18 cellular contexts compared by ENCODE assay signal in genomic region chr14:24774167-24774915, GRCh38.
DNase-seq lines count a peak whose midpoint lies in the region; ATAC-seq and TF ChIP-seq lines count a peak whose summit lies in the region.
"Had no signal": no experiment of that assay in that cellular context is flagged by ENCODE, and none has a peak within 500 bp of the region (broad histone marks: within the 10 kb centered on the region; RNA-seq: fewer than 3 reads in every experiment).

No MANE protein-coding gene starts in this region.

- no peak overlapping the region for H2AFZ ChIP-seq in Karpas-422 (ENCODE audit: low read length)

- H3K4me1 ChIP-seq in heart left ventricle, result peaks cover 0 to 20% (median 9%) of the 10 kb centered on the region in 12 donors
- H3K4me1 ChIP-seq in liver (ENCODE audit: control insufficient read depth in 4 of 4, insufficient read depth in 4 of 4, low read length in 3 of 4), result no peaks in the 10 kb centered on the region
- H3K4me1 ChIP-seq in gastrocnemius medialis, result no peaks in the 10 kb centered on the region
- H3K4me1 ChIP-seq in CD8-positive, alpha-beta memory T cell (ENCODE audit: insufficient read depth, low read length), result no peaks in the 10 kb centered on the region
- H3K4me1 ChIP-seq in Karpas-422 (ENCODE audit: low read length), result no peaks in the 10 kb centered on the region
- H3K4me1 ChIP-seq: A549 had no signal

- no peak for TF ChIP-seq CTCF in heart left ventricle (IDR thresholded peaks at IDR 0.05)
- TF ChIP-seq CTCF in liver (IDR thresholded peaks at IDR 0.05; ENCODE audit: low read depth, low read length, missing input control), result no peak
- TF ChIP-seq CTCF in gastrocnemius medialis (IDR thresholded peaks at IDR 0.05 in 4 of 5, conservative IDR thresholded peaks at IDR 0.05 in 1 of 5), result no peak

- H3K4me2 ChIP-seq in Karpas-422 (ENCODE audit: low read depth, low read length, poor library complexity, severe bottlenecking), result no peak overlapping the region
- H3K4me2 ChIP-seq: A549 had no signal

- H3K9ac ChIP-seq in liver (ENCODE audit: low read depth in 1 of 2, low read length in 2 of 2), result no peak overlapping the region
- H3K9ac ChIP-seq in Karpas-422 (ENCODE audit: low read length), result no peak overlapping the region

- H3K9me2 ChIP-seq in Karpas-422 (replicated peaks; ENCODE audit: insufficient read depth, low read length), result no peaks in the 10 kb centered on the region

- no peaks in the 10 kb centered on the region for H3K4me1 Mint-ChIP-seq in CD8-positive, alpha-beta memory T cell
- H3K4me1 Mint-ChIP-seq: IgD-negative memory B cell had no signal

- CTCF ChIA-PET in CD8-positive, alpha-beta memory T cell (lab: Charles Lee), result no interaction called here

- TF ChIP-seq POLR2A in heart left ventricle (IDR thresholded peaks at IDR 0.05), result no peak
- no peak for TF ChIP-seq POLR2A in gastrocnemius medialis (IDR thresholded peaks at IDR 0.05)

- POLR2A ChIA-PET in CD8-positive, alpha-beta memory T cell (lab: Charles Lee), result no interaction called here

- peaks cover 11 to 50% of the 10 kb centered on the region in 2 donors for H3K27me3 Mint-ChIP-seq in CD8-positive, alpha-beta memory T cell

- H3K27ac ChIP-seq in heart left ventricle (peak overlapping the region in 9 of 12 donors; percentile 57 to 81 (median 73)), liver (ENCODE audit: low read depth in 1 of 2, low read length in 2 of 2) (no peak overlapping the region), gastrocnemius medialis (peak overlapping the region; percentile 43 to 69 (median 58)), Karpas-422 (ENCODE audit: low read length) (no peak overlapping the region)
- H3K27ac ChIP-seq in CD8-positive, alpha-beta memory T cell (ENCODE audit: low read depth, low read length), result no peak overlapping the region
- H3K27ac ChIP-seq: A549 had no signal

- H3K36me3 ChIP-seq in heart left ventricle (no peaks in the 10 kb centered on the region), liver (ENCODE audit: control insufficient read depth in 4 of 4, insufficient read depth in 3 of 4, low read depth in 1 of 4, low read length in 3 of 4) (no peaks in the 10 kb centered on the region), gastrocnemius medialis (no peaks in the 10 kb centered on the region), Karpas-422 (ENCODE audit: insufficient read depth, low read length) (no peaks in the 10 kb centered on the region)
- H3K36me3 ChIP-seq in CD8-positive, alpha-beta memory T cell (ENCODE audit: insufficient read depth, low read length), result no peaks in the 10 kb centered on the region

- 27 to 40% (median 33%) methylated on average over 6 of the region's 6 CpGs for WGBS in heart left ventricle, 4 donors
- WGBS in liver, result 50% methylated on average over 6 of the region's 6 CpGs

- intact Hi-C loops in heart left ventricle (cut with DNase I) (no loop called here), gastrocnemius medialis (cut with DNase I; ENCODE audit: low total_unique reads) (no loop called here)

- in situ Hi-C loops in gastrocnemius medialis (cut with MboI; ENCODE audit: low sequenced_read_pairs in 4 of 4), result no loop called here

- no peak overlapping the region for H3K27ac Mint-ChIP-seq in CD8-positive, alpha-beta memory T cell
- H3K27ac Mint-ChIP-seq: IgD-negative memory B cell had no signal

- no peak overlapping the region for H3K4me3 ChIP-seq in heart left ventricle
- H3K4me3 ChIP-seq in liver (ENCODE audit: low read depth in 1 of 3, low read length in 3 of 3), result no peak overlapping the region
- no peak overlapping the region for H3K4me3 ChIP-seq in gastrocnemius medialis
- no peak overlapping the region for H3K4me3 ChIP-seq in CD8-positive, alpha-beta memory T cell (ENCODE audit: low read length)
- H3K4me3 ChIP-seq in Karpas-422 (ENCODE audit: low read length), result no peak overlapping the region
- H3K4me3 ChIP-seq: A549 had no signal

- DNase-seq in MV-4-11 (lab: John Stamatoyannopoulos, UW) (peak; percentile 64), heart left ventricle (peak in 1 of 5 donors; percentile 19), gastrocnemius medialis (no peak), NOMO-1 (lab: John Stamatoyannopoulos, UW; ENCODE audit: unreplicated experiment in 2 of 2) (no peak), Karpas-422 (no peak)
- DNase-seq in CD8-positive, alpha-beta memory T cell, result no peak
- DNase-seq: DMS53, H7, NCI-H187, NCI-H446 treated with DMSO at 0.1 percent for 48 hours, NCI-H748 treated with DMSO at 0.1 percent for 48 hours, SHP77 had no signal

- H3K9me3 ChIP-seq in heart left ventricle, result peaks cover 0 to 9% (median 0%) of the 10 kb centered on the region in 12 donors
- no peaks in the 10 kb centered on the region for H3K9me3 ChIP-seq in liver (ENCODE audit: control insufficient read depth in 4 of 4, low read length in 3 of 4)
- H3K9me3 ChIP-seq in gastrocnemius medialis, result no peaks in the 10 kb centered on the region
- no peaks in the 10 kb centered on the region for H3K9me3 ChIP-seq in CD8-positive, alpha-beta memory T cell (ENCODE audit: low read length)
- H3K9me3 ChIP-seq in Karpas-422 (ENCODE audit: low read length), result no peaks in the 10 kb centered on the region
- H3K9me3 ChIP-seq: A549 had no signal

- ATAC-seq in heart left ventricle, result peak; percentile 71 to 97 (median 81)
- peak; percentile 56 to 62 for ATAC-seq in gastrocnemius medialis
- no peak for ATAC-seq in GM21381 (IDR thresholded peaks at IDR 0.05; ENCODE audit: unreplicated experiment)
- ATAC-seq: A549, Panc1 had no signal

- H3K4me3 Mint-ChIP-seq in CD8-positive, alpha-beta memory T cell, result no peak overlapping the region
- H3K4me3 Mint-ChIP-seq: CD14-positive monocyte, IgD-negative memory B cell had no signal

- H3K36me3 Mint-ChIP-seq in CD8-positive, alpha-beta memory T cell, result peaks cover 0 to 4% (median 0%) of the 10 kb centered on the region in 3 donors
- H3K36me3 Mint-ChIP-seq: CD14-positive monocyte, IgD-negative memory B cell had no signal

- H3K79me2 ChIP-seq in Karpas-422 (ENCODE audit: low read length), result no peaks in the 10 kb centered on the region

- H3K9me3 Mint-ChIP-seq in CD8-positive, alpha-beta memory T cell, result peaks cover 0 to 13% (median 5%) of the 10 kb centered on the region in 5 donors

- H3K27me3 ChIP-seq in heart left ventricle, result no peaks in the 10 kb centered on the region
- H3K27me3 ChIP-seq in liver (ENCODE audit: control insufficient read depth in 4 of 4, insufficient read depth in 4 of 4, low read length in 3 of 4), result peaks cover 0 to 3% (median 0%) of the 10 kb centered on the region in 4 donors
- no peaks in the 10 kb centered on the region for H3K27me3 ChIP-seq in gastrocnemius medialis
- no peaks in the 10 kb centered on the region for H3K27me3 ChIP-seq in CD8-positive, alpha-beta memory T cell (ENCODE audit: insufficient read depth, low read length, poor library complexity, severe bottlenecking)
- no peaks in the 10 kb centered on the region for H3K27me3 ChIP-seq in Karpas-422 (ENCODE audit: low read length)

- no peaks in the 10 kb centered on the region for H4K20me1 ChIP-seq in Karpas-422 (ENCODE audit: insufficient read depth, low read depth, low read length)

- no peak for TF ChIP-seq RAD21 in liver (IDR thresholded peaks at IDR 0.05)

TF ChIP-seq in liver, 16 proteins besides CTCF, POLR2A, EP300 and RAD21:
- TF ChIP-seq HNF4G (IDR thresholded peaks at IDR 0.05), result no peak
- TF ChIP-seq NR2F2 (IDR thresholded peaks at IDR 0.05), result peak; percentile 45
- TF ChIP-seq RXRA (IDR thresholded peaks at IDR 0.05), result peak in 1 of 2 donors; percentile 25
TF ChIP-seq in liver: peak in this region for 2.

Comparison
In these comparisons a context has a peak if more than half of its experiments do, and no peak if none do; other contexts are left out.
1. H3K27ac ChIP-seq: peak in heart left ventricle (9 of 12) and gastrocnemius medialis (4 of 4); none in liver (0 of 2), CD8-positive, alpha-beta memory T cell (single experiment) and Karpas-422 (single experiment).